Comparison of ENCODE assay signal across 8 cellular contexts in the genomic region with DNA sequence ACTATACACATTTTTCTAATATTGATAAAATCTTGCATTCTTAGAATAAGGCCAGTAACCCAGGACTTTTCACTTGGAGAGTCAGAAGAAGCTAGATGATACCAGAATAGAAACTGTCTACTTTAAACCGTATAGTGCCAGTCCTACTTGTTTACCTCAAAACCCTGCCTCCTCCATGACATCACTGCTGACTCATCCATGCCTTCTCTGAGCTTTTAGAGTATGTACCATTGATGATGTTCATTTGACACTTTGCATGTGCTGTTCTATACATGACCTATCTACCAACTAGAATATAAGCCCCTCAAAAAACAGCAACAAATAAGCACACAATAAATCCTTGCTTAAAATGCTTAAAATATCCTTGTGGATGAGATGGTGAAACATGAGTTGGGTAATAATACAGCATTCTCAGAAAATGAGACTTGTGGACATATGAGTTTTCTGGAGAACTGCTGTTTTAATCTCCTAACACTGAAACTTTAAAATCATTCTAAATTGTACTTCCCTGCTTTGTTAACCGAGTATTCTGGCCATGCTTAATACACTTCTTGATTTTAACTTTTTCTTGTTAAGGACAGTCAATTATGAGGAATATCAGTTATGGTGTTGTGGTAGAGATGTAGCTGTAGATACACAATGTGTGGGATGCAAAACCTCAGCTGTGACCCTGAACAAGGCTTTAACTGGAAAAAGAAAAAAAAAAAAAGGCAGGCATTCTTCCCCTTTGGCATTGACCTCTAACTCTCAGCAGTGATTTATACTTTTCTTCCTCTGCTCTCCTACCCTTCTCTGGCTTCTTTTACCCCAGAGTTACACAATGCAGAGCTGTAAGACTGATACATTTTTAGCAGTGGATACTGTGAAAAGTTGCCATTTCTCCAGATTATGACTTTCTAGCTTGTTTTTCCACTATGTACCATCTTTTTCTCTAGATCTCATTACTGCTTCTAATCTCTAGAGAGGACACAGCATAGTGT. TPM values are rescaled to one million over a fixed set of nuclear protein-coding genes. Genes with fewer than 3 reads are reported as not detected.
A peak's percentile ranks its signal among the peaks of the same experiment; 100 is the strongest.
DNase-seq lines count a peak whose midpoint lies in the region; TF ChIP-seq lines count a peak whose summit lies in the region.

No MANE protein-coding gene starts in this region.

- H3K9me3 Mint-ChIP-seq in CD14-positive monocyte = peaks cover 0 to 2% (median 0%) of the 10 kb centered on the region in 7 donors

- intact Hi-C loops in CD14-positive monocyte (cut with micrococcal nuclease) = loop anchor here in 1 of 2 donors (5.0 to 10.0 kb wide), 2 partner anchors 79 to 104 kb away; a partner anchor contains a TSS

- H3K36me3 ChIP-seq in Karpas-422 (ENCODE audit: insufficient read depth, low read length) (no peaks in the 10 kb centered on the region), rectal smooth muscle tissue (ENCODE audit: control insufficient read depth, insufficient read depth, low read length) (no peaks in the 10 kb centered on the region)
- H3K36me3 ChIP-seq in effector memory CD4-positive, alpha-beta T cell (ENCODE audit: control insufficient read depth, insufficient read depth, low read length) = no peaks in the 10 kb centered on the region

- H3K4me1 ChIP-seq in Karpas-422 (ENCODE audit: low read length) (peaks cover 30% of the 10 kb centered on the region), rectal smooth muscle tissue (ENCODE audit: control insufficient read depth, insufficient read depth, low read length) (peaks cover 19% of the 10 kb centered on the region)
- peaks cover 12% of the 10 kb centered on the region for H3K4me1 ChIP-seq in effector memory CD4-positive, alpha-beta T cell (ENCODE audit: control insufficient read depth, insufficient read depth, low read length, poor library complexity, severe bottlenecking)

- no peak overlapping the region for H3K4me3 Mint-ChIP-seq in CD14-positive monocyte

- peak overlapping the region; percentile 66 for H3K4me2 ChIP-seq in Karpas-422 (ENCODE audit: low read depth, low read length, poor library complexity, severe bottlenecking)

- H4K20me1 ChIP-seq in Karpas-422 (ENCODE audit: insufficient read depth, low read depth, low read length) = no peaks in the 10 kb centered on the region

- H3K27me3 ChIP-seq in Karpas-422 (ENCODE audit: low read length) = no peaks in the 10 kb centered on the region
- H3K27me3 ChIP-seq in effector memory CD4-positive, alpha-beta T cell (replicated peaks; ENCODE audit: control insufficient read depth, insufficient read depth, low read length, poor library complexity, severe bottlenecking) = no peaks in the 10 kb centered on the region
- no peaks in the 10 kb centered on the region for H3K27me3 ChIP-seq in rectal smooth muscle tissue (ENCODE audit: control insufficient read depth, insufficient read depth, low read length)

- peaks cover 0 to 4% of the 10 kb centered on the region in 2 donors for H3K36me3 Mint-ChIP-seq in CD14-positive monocyte

- no peak for TF ChIP-seq CTCF in CD14-positive monocyte (IDR thresholded peaks at IDR 0.05)
- no peak for TF ChIP-seq CTCF in GM20000 (IDR thresholded peaks at IDR 0.05; ENCODE audit: extremely low read depth, missing control alignments)

- no peak overlapping the region for H2AFZ ChIP-seq in Karpas-422 (ENCODE audit: low read length)

- H3K9me2 ChIP-seq in Karpas-422 (replicated peaks; ENCODE audit: insufficient read depth, low read length) = no peaks in the 10 kb centered on the region

- H3K27ac Mint-ChIP-seq in CD14-positive monocyte = peak overlapping the region in 4 of 7 donors; percentile 14 to 59 (median 24)

- peaks cover 31% of the 10 kb centered on the region for H3K4me1 Mint-ChIP-seq in CD14-positive monocyte

- no peaks in the 10 kb centered on the region for H3K9me3 ChIP-seq in Karpas-422 (ENCODE audit: low read length)
- H3K9me3 ChIP-seq in effector memory CD4-positive, alpha-beta T cell (ENCODE audit: control insufficient read depth, low read length) = no peaks in the 10 kb centered on the region

- H3K9ac ChIP-seq in Karpas-422 (ENCODE audit: low read length) (peak overlapping the region; percentile 87), rectal smooth muscle tissue (ENCODE audit: low read length) (no peak overlapping the region)

- DNase-seq in CD14-positive monocyte (ENCODE audit: low spot score) = peak; percentile 68
- peak; percentile 58 for DNase-seq in GM20000 (ENCODE audit: low spot score)
- DNase-seq in Karpas-422 = peak; percentile 73
- DNase-seq in activated CD4-positive, alpha-beta T cell treated with anti-CD3 and anti-CD28 coated beads, Interleukin-2, amount 50 U/mL, for 24 hours (ENCODE audit: low read depth in 1 of 2, low spot score in 1 of 2) = peak; percentile 16 to 62
- peak; percentile 6 to 21 (median 18) for DNase-seq in effector memory CD4-positive, alpha-beta T cell
- DNase-seq in iPS-NIHi11 (ENCODE audit: low spot score) = no peak
- no peak for DNase-seq in globus pallidus (ENCODE audit: low spot score)

- peaks cover 71% of the 10 kb centered on the region for H3K79me2 ChIP-seq in Karpas-422 (ENCODE audit: low read length)

- H3K4me3 ChIP-seq in Karpas-422 (ENCODE audit: low read length) (peak overlapping the region; percentile 89), rectal smooth muscle tissue (ENCODE audit: low read length) (peak overlapping the region; percentile 84)
- no peak overlapping the region for H3K4me3 ChIP-seq in effector memory CD4-positive, alpha-beta T cell (ENCODE audit: insufficient read depth, low read depth, low read length, poor library complexity, severe bottlenecking)

- peaks cover 6 to 9% (median 8%) of the 10 kb centered on the region in 3 donors for H3K27me3 Mint-ChIP-seq in CD14-positive monocyte (ENCODE audit: low read depth in 3 of 3)

- no peak overlapping the region for H3K27ac ChIP-seq in Karpas-422 (ENCODE audit: low read length)
- no peak overlapping the region for H3K27ac ChIP-seq in effector memory CD4-positive, alpha-beta T cell (ENCODE audit: insufficient read depth, low read length, poor library complexity, severe bottlenecking)
- H3K27ac ChIP-seq in rectal smooth muscle tissue (ENCODE audit: low read depth, low read length) = peak overlapping the region; percentile 94

RNA-seq across cellular contexts. Expression of a gene that starts 2.3 kb away (rescaled TPM):
- under 1 TPM; 0.10 to 0.39 TPM for polyA plus RNA-seq in CD14-positive monocyte
- 26.8 and 31.4 TPM in 2 replicates for total RNA-seq in Karpas-422 (2014; rRNA removed; shearing (Covaris generic); ENCODE audit: low replicate concordance)

Comparison
In these comparisons a context has a peak if more than half of its experiments do, and no peak if none do; other contexts are left out.
1. DNase-seq: peak in CD14-positive monocyte (single experiment), GM20000 (single experiment), Karpas-422 (single experiment), activated CD4-positive, alpha-beta T cell treated with anti-CD3 and anti-CD28 coated beads, Interleukin-2, amount 50 U/mL, for 24 hours (2 of 2) and effector memory CD4-positive, alpha-beta T cell (3 of 3); none in iPS-NIHi11 (single experiment) and globus pallidus (single experiment).